1 cellular context compared by ENCODE assay signal in genomic region chr17:59712856-59713255, GRCh38.
TF ChIP-seq lines count a peak whose summit lies in the region.

No MANE protein-coding gene starts in this region.

TF ChIP-seq in SK-N-SH, 30 proteins besides CTCF, POLR2A, EP300 and RAD21 (continued from another document):
- TF ChIP-seq REST (IDR thresholded peaks at IDR 0.05; ENCODE audit: low read depth, low read length), result no peak
- no peak for TF ChIP-seq RXRA (IDR thresholded peaks at IDR 0.05; ENCODE audit: borderline replicate concordance, low read depth)
- TF ChIP-seq EZH2phosphoT487 (IDR thresholded peaks at IDR 0.05; ENCODE audit: borderline replicate concordance, low read depth), result no peak
- no peak for TF ChIP-seq USF2 (IDR thresholded peaks at IDR 0.05; ENCODE audit: borderline replicate concordance, low read depth, low read length)
- no peak for TF ChIP-seq IRF3 (IDR thresholded peaks at IDR 0.05; ENCODE audit: low read depth, low read length)
- TF ChIP-seq YY1 (IDR thresholded peaks at IDR 0.05; ENCODE audit: low read depth), result no peak
- no peak for TF ChIP-seq CHD2 (IDR thresholded peaks at IDR 0.05; ENCODE audit: low read length, partially characterized antibody)
- no peak for TF ChIP-seq GABPA (IDR thresholded peaks at IDR 0.05; ENCODE audit: low read depth)
- TF ChIP-seq ELF1 (IDR thresholded peaks at IDR 0.05), result no peak
- no peak for TF ChIP-seq FOSL2 (IDR thresholded peaks at IDR 0.05; ENCODE audit: borderline replicate concordance, low read depth)
- TF ChIP-seq TAF1 (IDR thresholded peaks at IDR 0.05; ENCODE audit: borderline replicate concordance, low read depth, low read length), result no peak
- TF ChIP-seq MEF2A (IDR thresholded peaks at IDR 0.05; ENCODE audit: borderline replicate concordance, low read depth), result no peak
TF ChIP-seq in SK-N-SH: peak in this region for 0.
